1 cellular context compared by ENCODE assay signal in genomic region chr6:20400476-20401402, GRCh38.
TF ChIP-seq lines count a peak whose summit lies in the region.

No MANE protein-coding gene starts in this region.

TF ChIP-seq in HepG2, 621 proteins besides CTCF, POLR2A, EP300 and RAD21 (continued from another document and continues in another):
- TF ChIP-seq GMEB1 (CRISPR knock-in tag; IDR thresholded peaks at IDR 0.05; ENCODE audit: borderline replicate concordance) = no peak
- no peak; the same call in 1 of the 2 replicates for TF ChIP-seq ZC3H4 (CRISPR knock-in tag; IDR thresholded peaks at IDR 0.05; ENCODE audit: borderline replicate concordance)
- no peak for TF ChIP-seq IRF9 (CRISPR knock-in tag; IDR thresholded peaks at IDR 0.05; ENCODE audit: borderline replicate concordance)
- no peak for TF ChIP-seq ZNF770 (CRISPR knock-in tag; IDR thresholded peaks at IDR 0.05)
- no peak for TF ChIP-seq ESRRA (CRISPR knock-in tag; IDR thresholded peaks at IDR 0.05; ENCODE audit: low read depth)
- no peak for TF ChIP-seq ZNF670 (CRISPR knock-in tag; IDR thresholded peaks at IDR 0.05; ENCODE audit: borderline replicate concordance)
- TF ChIP-seq CREB1 (IDR thresholded peaks at IDR 0.05) = peak; percentile 28; the same call in 1 of the 2 replicates
- TF ChIP-seq CREB1 (CRISPR knock-in tag; IDR thresholded peaks at IDR 0.05) = 0 out of 2 replicates have a peak, but pooled peaks have one; percentile 45
- TF ChIP-seq ZNF407 (CRISPR knock-in tag; IDR thresholded peaks at IDR 0.05; ENCODE audit: not compliant biosample characterization) = peak; percentile 12
- no peak for TF ChIP-seq ZNF792 (CRISPR knock-in tag; IDR thresholded peaks at IDR 0.05)
- peak; percentile 58; the same call in 1 of the 2 replicates for TF ChIP-seq CEBPB (IDR thresholded peaks at IDR 0.05; ENCODE audit: borderline replicate concordance, low read depth, low read length)
- no peak for TF ChIP-seq CENPX (CRISPR knock-in tag; IDR thresholded peaks at IDR 0.05)
- no peak for TF ChIP-seq HMGA1 (CRISPR knock-in tag; conservative IDR thresholded peaks at IDR 0.05)
- TF ChIP-seq HHEX (CRISPR knock-in tag; IDR thresholded peaks at IDR 0.05) = no peak
- TF ChIP-seq CBFB (CRISPR knock-in tag; IDR thresholded peaks at IDR 0.05) = no peak
- TF ChIP-seq ZNF816 (CRISPR knock-in tag; IDR thresholded peaks at IDR 0.05; ENCODE audit: borderline replicate concordance) = no peak
- TF ChIP-seq ZIK1 (CRISPR knock-in tag; IDR thresholded peaks at IDR 0.05; ENCODE audit: borderline replicate concordance, low read depth) = no peak
- TF ChIP-seq MTF2 (CRISPR knock-in tag; IDR thresholded peaks at IDR 0.05; ENCODE audit: borderline replicate concordance) = peak; percentile 44; the same call in 1 of the 2 replicates
- no peak for TF ChIP-seq ZNF616 (CRISPR knock-in tag; IDR thresholded peaks at IDR 0.05; ENCODE audit: low read depth)
- no peak for TF ChIP-seq ZFP41 (CRISPR knock-in tag; IDR thresholded peaks at IDR 0.05; ENCODE audit: borderline replicate concordance)
- TF ChIP-seq ATF5 (CRISPR knock-in tag; IDR thresholded peaks at IDR 0.05; ENCODE audit: low read depth) = no peak
- peak; percentile 17; the same call in 1 of the 2 replicates for TF ChIP-seq SNAPC2 (CRISPR knock-in tag; IDR thresholded peaks at IDR 0.05)
- TF ChIP-seq U2AF2 (IDR thresholded peaks at IDR 0.05; ENCODE audit: low read depth, low read length) = no peak
- no peak for TF ChIP-seq KLF15 (CRISPR knock-in tag; IDR thresholded peaks at IDR 0.05; ENCODE audit: borderline replicate concordance)
- TF ChIP-seq LCORL (IDR thresholded peaks at IDR 0.05) = no peak
- peak; percentile 65 for TF ChIP-seq LCORL (CRISPR knock-in tag; IDR thresholded peaks at IDR 0.05)
- TF ChIP-seq KLF6 (CRISPR knock-in tag; IDR thresholded peaks at IDR 0.05) = no peak
- TF ChIP-seq ZNF124 (CRISPR knock-in tag; IDR thresholded peaks at IDR 0.05) = no peak
- TF ChIP-seq TRAFD1 (CRISPR knock-in tag; IDR thresholded peaks at IDR 0.05; ENCODE audit: borderline replicate concordance) = no peak
- TF ChIP-seq ZFP36L1 (CRISPR knock-in tag; IDR thresholded peaks at IDR 0.05) = no peak
- no peak for TF ChIP-seq SRY (CRISPR knock-in tag; IDR thresholded peaks at IDR 0.05)
- TF ChIP-seq NFRKB (IDR thresholded peaks at IDR 0.05) = no peak
- no peak for TF ChIP-seq HDAC1 (CRISPR knock-in tag; IDR thresholded peaks at IDR 0.05)
- no peak for TF ChIP-seq SNAPC4 (CRISPR knock-in tag; IDR thresholded peaks at IDR 0.05)
